8 cellular contexts compared by ENCODE assay signal in the genomic region with DNA sequence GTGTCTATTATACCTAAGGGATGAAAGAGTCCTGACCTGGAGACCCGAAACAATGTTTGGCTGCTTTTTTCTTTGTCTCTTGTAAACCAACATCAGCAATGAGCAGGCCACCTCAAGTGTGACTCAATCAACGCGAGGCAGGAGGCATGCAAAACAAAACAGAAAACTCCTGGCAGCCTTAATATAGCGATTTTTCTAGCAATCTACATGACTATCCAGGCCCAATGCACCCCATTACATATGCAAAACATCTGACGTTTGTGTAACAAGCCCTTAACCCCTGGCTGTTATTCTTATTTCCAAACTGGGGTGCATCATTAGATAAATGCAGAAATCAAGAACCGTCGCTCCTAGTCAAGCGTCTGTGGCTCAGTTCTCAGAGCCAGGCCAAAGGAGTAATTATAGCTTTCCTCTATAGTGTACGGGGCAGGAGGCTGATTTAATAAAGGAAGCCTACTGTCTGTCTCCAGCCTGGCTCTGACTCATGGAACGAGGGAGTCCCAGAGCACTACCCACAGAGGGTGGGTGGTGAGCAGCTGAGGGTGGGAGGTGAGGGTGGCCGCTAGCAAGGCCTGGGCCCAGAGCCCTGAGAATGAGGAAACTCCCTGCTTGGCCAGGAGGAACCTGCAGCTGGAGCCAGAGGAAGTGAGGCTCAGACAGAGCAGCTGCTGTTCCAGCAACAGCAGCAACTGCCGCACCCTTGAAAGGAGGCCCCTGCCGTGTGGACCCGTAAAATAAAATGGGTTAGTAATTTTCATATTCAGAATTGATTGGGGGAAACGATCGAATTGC. TPM values are rescaled to one million over a fixed set of nuclear protein-coding genes. Genes with fewer than 3 reads are reported as not detected.
DNase-seq lines count a peak whose midpoint lies in the region; ATAC-seq and TF ChIP-seq lines count a peak whose summit lies in the region.

No MANE protein-coding gene starts in this region.

- WGBS in right lobe of liver (ENCODE audit: insufficient coverage, low coverage, low lambda C conversion rate, missing lambda C conversion rate) = 39% methylated on average over 15 of the region's 16 CpGs

- H3K27me3 ChIP-seq in right lobe of liver = no peaks in the 10 kb centered on the region

- no peaks in the 10 kb centered on the region for H3K36me3 ChIP-seq in right lobe of liver

- H3K27ac ChIP-seq in right lobe of liver = peak overlapping the region; percentile 77 to 93 (median 83)

- ATAC-seq in HG02840 (IDR thresholded peaks at IDR 0.05; ENCODE audit: low FRiP score, unreplicated experiment) (peak; percentile 62), right lobe of liver (peak; percentile 45 to 62 (median 54))
- peak; percentile 65 to 75 for ATAC-seq in activated CD4-positive, CD25-positive, alpha-beta regulatory T cell treated with anti-CD3 and anti-CD28 coated beads, Interleukin-2, amount 50 U/mL, for 24 hours

- intact Hi-C loops in right lobe of liver (cut with DNase I) = no loop called here

- no peak for TF ChIP-seq POLR2A in right lobe of liver (IDR thresholded peaks at IDR 0.05)

- TF ChIP-seq CTCF in right lobe of liver (IDR thresholded peaks at IDR 0.05) = no peak

- peak overlapping the region in 1 of 3 donors; percentile 51 for H3K4me3 ChIP-seq in right lobe of liver

- H3K4me1 ChIP-seq in right lobe of liver = peaks cover 0 to 35% (median 17%) of the 10 kb centered on the region in 4 donors

- no peaks in the 10 kb centered on the region for H3K9me3 ChIP-seq in right lobe of liver

- peak; percentile 19 for DNase-seq in NCI-H2029 (lab: John Stamatoyannopoulos, UW)
- no peak for DNase-seq in NCI-H2029 treated with DMSO at 0.1 percent for 48 hours (lab: John Stamatoyannopoulos, UW)
- peak; percentile 34 for DNase-seq in NCI-H2107 (lab: John Stamatoyannopoulos, UW)
- DNase-seq in dedifferentiated amniotic fluid mesenchymal stem cell (ENCODE audit: extremely low spot score) = peak; percentile 69
- DNase-seq in right lobe of liver = peak; percentile 65 to 78 (median 72)
- DNase-seq in stimulated activated CD4-positive, alpha-beta T cell treated with anti-CD3 and anti-CD28 coated beads, TNF-alpha, amount 100 ng/mL, for 4 hours (ENCODE audit: low read depth in 3 of 3) = peak; percentile 9 to 36 (median 11)

RNA-seq across cellular contexts. Expression of a gene that starts 43.9 kb away (rescaled TPM):
- 10 to 100 TPM; 19.8 to 44.3 (median 30.2) TPM for total RNA-seq in right lobe of liver

RNA-seq across cellular contexts. Expression of a gene that starts 46.0 kb away (rescaled TPM):
- under 1 TPM in 4 of 6 experiments, not detected in 2; 0.25 to 0.59 (median 0.39) TPM for total RNA-seq in right lobe of liver
